ENCODE assay signal across 8 cellular contexts in the genomic region with DNA sequence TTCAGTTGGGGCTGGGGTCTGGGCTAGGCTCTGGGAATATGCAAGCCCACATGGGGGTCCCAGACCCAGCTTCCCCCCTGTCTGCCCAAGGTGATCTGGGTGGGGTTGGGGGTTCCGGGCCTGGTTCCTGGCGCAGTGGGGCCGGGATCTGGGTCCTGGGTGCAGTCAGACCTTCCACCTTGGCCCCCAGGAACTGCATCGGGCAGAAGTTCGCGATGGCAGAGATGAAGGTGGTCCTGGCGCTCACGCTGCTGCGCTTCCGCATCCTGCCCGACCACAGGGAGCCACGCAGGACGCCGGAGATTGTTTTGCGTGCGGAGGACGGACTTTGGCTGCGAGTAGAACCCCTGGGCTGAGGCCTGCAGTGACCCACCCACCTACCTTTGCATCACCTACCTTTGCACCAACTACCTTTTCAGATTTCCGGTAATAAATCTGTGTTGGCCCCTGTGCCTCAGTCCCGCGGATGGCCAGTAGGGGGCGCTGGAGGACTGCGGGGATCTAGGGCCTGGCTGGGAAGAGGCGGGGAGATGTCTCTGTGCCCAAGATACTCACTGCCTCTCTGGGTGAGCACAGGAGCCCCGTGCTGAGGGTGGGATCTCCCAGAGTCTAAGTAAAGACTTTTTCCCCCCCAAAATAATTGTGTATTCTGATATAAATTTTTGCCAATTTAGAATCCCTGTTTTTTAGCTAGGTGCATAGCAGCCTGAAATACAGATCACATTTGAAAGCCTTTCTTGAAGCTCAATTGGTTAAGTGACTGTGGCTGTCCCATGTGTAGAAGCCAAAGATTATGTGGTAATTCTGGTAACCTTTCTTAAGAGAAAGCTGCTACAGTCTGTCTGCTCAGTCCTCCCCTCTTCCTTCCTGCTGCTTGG. TPM values are rescaled to one million over a fixed set of nuclear protein-coding genes. Genes with fewer than 3 reads are reported as not detected.
A peak's percentile ranks its signal among the peaks of the same experiment; 100 is the strongest.
DNase-seq lines count a peak whose midpoint lies in the region; ATAC-seq and TF ChIP-seq lines count a peak whose summit lies in the region.

No MANE protein-coding gene starts in this region.

- 3% methylated on average over 11 of the region's 25 CpGs for WGBS in SK-N-SH (ENCODE audit: low lambda C conversion rate)

- H3F3A ChIP-seq in SK-N-SH (replicated peaks; ENCODE audit: insufficient read depth), result no peaks in the 10 kb centered on the region

- H3K4me2 ChIP-seq in SK-N-SH, result no peak overlapping the region

- H3K36me3 ChIP-seq in SK-N-SH (replicated peaks in 1 of 2; ENCODE audit: control insufficient read depth in 1 of 2, insufficient read depth in 2 of 2, low read length in 1 of 2), result no peaks in the 10 kb centered on the region

- TF ChIP-seq CTCF in LNCAP (IDR thresholded peaks at IDR 0.05) (peak; percentile 97), SK-N-SH (IDR thresholded peaks at IDR 0.05) (peak; percentile 94)

- no peaks in the 10 kb centered on the region for H3K9me3 ChIP-seq in SK-N-SH

- no peaks in the 10 kb centered on the region for H3K9me2 ChIP-seq in SK-N-SH

- H3K9ac ChIP-seq in SK-N-SH, result no peak overlapping the region

- no peaks in the 10 kb centered on the region for H4K20me1 ChIP-seq in SK-N-SH (ENCODE audit: insufficient read depth)

- peak; percentile 81 for TF ChIP-seq RAD21 in SK-N-SH (IDR thresholded peaks at IDR 0.05; ENCODE audit: low read length)

- H3K4me1 ChIP-seq in SK-N-SH (ENCODE audit: control insufficient read depth in 1 of 2, insufficient read depth in 2 of 2, low read depth in 1 of 2, low read length in 1 of 2), result no peaks in the 10 kb centered on the region

- CTCF ChIA-PET in SK-N-SH (lab: Yijun Ruan, JAX), result interaction anchor here (0.7 to 1.2 kb wide), 11 partner anchors 8 to 659 kb away, joined by 3 to 8 read pairs (median 3); a partner anchor contains a TSS

- no peak overlapping the region for H2AFZ ChIP-seq in SK-N-SH (ENCODE audit: low read depth)

- H3K4me3 ChIP-seq in SK-N-SH (ENCODE audit: low read depth in 2 of 2, low read length in 1 of 2), result no peak overlapping the region; a peak in 1 of 4 replicates

- ATAC-seq in Right ventricle myocardium inferior (peak; percentile 81), GM21528 (IDR thresholded peaks at IDR 0.05; ENCODE audit: low FRiP score, unreplicated experiment) (no peak)

- H3K27ac ChIP-seq in SK-N-SH (ENCODE audit: low read depth in 2 of 2, low read length in 1 of 2), result no peak overlapping the region

- peak; percentile 16 for DNase-seq in DMS79 (lab: John Stamatoyannopoulos, UW)
- peak; percentile 86 for DNase-seq in SK-N-SH
- peak; percentile 87 for DNase-seq in activated naive CD4-positive, alpha-beta T cell treated with Interleukin-2 at 50 U/mL for 16 hours
- DNase-seq in Right ventricle myocardium inferior (ENCODE audit: missing footprints), result peak; percentile 92
- peak; percentile 51 to 97 (median 82) for DNase-seq in posterior cingulate gyrus
- peak; percentile 91 for DNase-seq in ureter (ENCODE audit: low spot score)

- POLR2A ChIA-PET in SK-N-SH (lab: Yijun Ruan, JAX), result no interaction called here

- intact Hi-C loops in Right ventricle myocardium inferior (cut with DNase I), result loop anchor here (1.0 to 2.0 kb wide), 3 partner anchors 181 to 554 kb away; no protein-coding TSS in a partner anchor
- intact Hi-C loops in posterior cingulate gyrus (cut with DNase I), result loop anchor here (1.0 to 10.0 kb wide), 2 partner anchors 416 to 553 kb away; no protein-coding TSS in a partner anchor

- TF ChIP-seq EP300 in SK-N-SH (IDR thresholded peaks at IDR 0.05; ENCODE audit: borderline replicate concordance in 1 of 2, low read depth in 1 of 2, low read length in 1 of 2), result no peak

- no peaks in the 10 kb centered on the region; the same call in 1 of the 2 replicates for H3K27me3 ChIP-seq in SK-N-SH (ENCODE audit: insufficient read depth)

- H3K79me2 ChIP-seq in SK-N-SH (ENCODE audit: insufficient read depth), result no peaks in the 10 kb centered on the region

TF ChIP-seq in SK-N-SH, 30 proteins besides CTCF, POLR2A, EP300 and RAD21:
- no peak for TF ChIP-seq JUND (IDR thresholded peaks at IDR 0.05)
- TF ChIP-seq, protein P1, sequence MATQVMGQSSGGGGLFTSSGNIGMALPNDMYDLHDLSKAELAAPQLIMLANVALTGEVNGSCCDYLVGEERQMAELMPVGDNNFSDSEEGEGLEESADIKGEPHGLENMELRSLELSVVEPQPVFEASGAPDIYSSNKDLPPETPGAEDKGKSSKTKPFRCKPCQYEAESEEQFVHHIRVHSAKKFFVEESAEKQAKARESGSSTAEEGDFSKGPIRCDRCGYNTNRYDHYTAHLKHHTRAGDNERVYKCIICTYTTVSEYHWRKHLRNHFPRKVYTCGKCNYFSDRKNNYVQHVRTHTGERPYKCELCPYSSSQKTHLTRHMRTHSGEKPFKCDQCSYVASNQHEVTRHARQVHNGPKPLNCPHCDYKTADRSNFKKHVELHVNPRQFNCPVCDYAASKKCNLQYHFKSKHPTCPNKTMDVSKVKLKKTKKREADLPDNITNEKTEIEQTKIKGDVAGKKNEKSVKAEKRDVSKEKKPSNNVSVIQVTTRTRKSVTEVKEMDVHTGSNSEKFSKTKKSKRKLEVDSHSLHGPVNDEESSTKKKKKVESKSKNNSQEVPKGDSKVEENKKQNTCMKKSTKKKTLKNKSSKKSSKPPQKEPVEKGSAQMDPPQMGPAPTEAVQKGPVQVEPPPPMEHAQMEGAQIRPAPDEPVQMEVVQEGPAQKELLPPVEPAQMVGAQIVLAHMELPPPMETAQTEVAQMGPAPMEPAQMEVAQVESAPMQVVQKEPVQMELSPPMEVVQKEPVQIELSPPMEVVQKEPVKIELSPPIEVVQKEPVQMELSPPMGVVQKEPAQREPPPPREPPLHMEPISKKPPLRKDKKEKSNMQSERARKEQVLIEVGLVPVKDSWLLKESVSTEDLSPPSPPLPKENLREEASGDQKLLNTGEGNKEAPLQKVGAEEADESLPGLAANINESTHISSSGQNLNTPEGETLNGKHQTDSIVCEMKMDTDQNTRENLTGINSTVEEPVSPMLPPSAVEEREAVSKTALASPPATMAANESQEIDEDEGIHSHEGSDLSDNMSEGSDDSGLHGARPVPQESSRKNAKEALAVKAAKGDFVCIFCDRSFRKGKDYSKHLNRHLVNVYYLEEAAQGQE (IDR thresholded peaks at IDR 0.05; ENCODE audit: low read depth, low read length), result 0 out of 2 replicates have a peak, but pooled peaks have one; percentile 22
- TF ChIP-seq SMC3 (IDR thresholded peaks at IDR 0.05; ENCODE audit: low read depth, low read length), result peak; percentile 56
- no peak for TF ChIP-seq RXRA (IDR thresholded peaks at IDR 0.05; ENCODE audit: borderline replicate concordance, low read depth)
- TF ChIP-seq MEF2A (IDR thresholded peaks at IDR 0.05; ENCODE audit: borderline replicate concordance, low read depth), result no peak

RNA-seq across cellular contexts. Expression of a gene that starts 11.5 kb away (rescaled TPM):
- polyA plus RNA-seq in SK-N-SH (2012; rRNA removed), result 0.03 and 0.08 TPM in 2 replicates
- 0.01 and 0.03 TPM in 2 replicates for polyA plus RNA-seq in SK-N-SH (2012; cell fraction: cytosol; rRNA removed)
- polyA plus RNA-seq in SK-N-SH (2012; cell fraction: nucleus; rRNA removed), result 0.17 and 0.20 TPM in 2 replicates
- total RNA-seq in Right ventricle myocardium inferior, result not detected
- 10.7 TPM for total RNA-seq in ureter

RNA-seq across cellular contexts. Expression of a gene that starts 14.2 kb away (rescaled TPM):
- polyA plus RNA-seq in SK-N-SH (2012; rRNA removed), result not detected in 2 replicates
- polyA plus RNA-seq in SK-N-SH (2012; cell fraction: cytosol; rRNA removed), result not detected in 2 replicates
- not detected in 2 replicates for polyA plus RNA-seq in SK-N-SH (2012; cell fraction: nucleus; rRNA removed)
- total RNA-seq in Right ventricle myocardium inferior (not detected), ureter (21.6 TPM)

RNA-seq across cellular contexts. Expression of a gene that starts 43.6 kb away (rescaled TPM):
- polyA plus RNA-seq in SK-N-SH (2012; rRNA removed), result 0.03 TPM in 1 of 2 replicates, not detected in the other
- polyA plus RNA-seq in SK-N-SH (2012; cell fraction: cytosol; rRNA removed), result 0.01 TPM in 1 of 2 replicates, not detected in the other
- polyA plus RNA-seq in SK-N-SH (2012; cell fraction: nucleus; rRNA removed), result 0.14 and 0.26 TPM in 2 replicates
- 5.8 TPM for total RNA-seq in Right ventricle myocardium inferior
- total RNA-seq in ureter, result 98.1 TPM

Comparison
In these comparisons a context has a peak if more than half of its experiments do, and no peak if none do; other contexts are left out.
1. DNase-seq: peak in every context shown above with its lines; median percentile 92 in Right ventricle myocardium inferior; 91 in ureter; 87 in activated naive CD4-positive, alpha-beta T cell treated with Interleukin-2 at 50 U/mL for 16 hours; 86 in SK-N-SH; 82 in posterior cingulate gyrus; 16 in DMS79.
2. RNA of a gene that starts 11.5 kb away (total RNA-seq): 10.7 TPM in ureter (single experiment); not detected in Right ventricle myocardium inferior (single experiment); every median in the first group is over 10 times any median in the second.
3. RNA of a gene that starts 14.2 kb away (total RNA-seq): 21.6 TPM in ureter (single experiment); not detected in Right ventricle myocardium inferior (single experiment); every median in the first group is over 10 times any median in the second.
4. RNA of a gene that starts 43.6 kb away (total RNA-seq): 98.1 TPM in ureter (single experiment); 5.8 TPM in Right ventricle myocardium inferior (single experiment); every median in the first group is over 10 times any median in the second.